7 cellular contexts compared by ENCODE assay signal in genomic region chr9:84145031-84145430, GRCh38.
"Had no signal": no experiment of that assay in that cellular context is flagged by ENCODE, and none has a peak within 500 bp of the region (broad histone marks: within the 10 kb centered on the region; RNA-seq: fewer than 3 reads in every experiment).

No MANE protein-coding gene starts in this region.

- H3K4me3 ChIP-seq: GM23248, K562 had no signal

- H3K9ac ChIP-seq: GM23248 had no signal

- DNase-seq: GM23248, GOT3, H9, HCEC 1CT, IMR-90 had no signal

- FAIRE-seq: HTR-8/SVneo, K562 had no signal

- H3K27ac ChIP-seq: GM23248 had no signal

- H2AFZ ChIP-seq: GM23248 had no signal
